ENCODE assay signal across 1 cellular context in the genomic region with DNA sequence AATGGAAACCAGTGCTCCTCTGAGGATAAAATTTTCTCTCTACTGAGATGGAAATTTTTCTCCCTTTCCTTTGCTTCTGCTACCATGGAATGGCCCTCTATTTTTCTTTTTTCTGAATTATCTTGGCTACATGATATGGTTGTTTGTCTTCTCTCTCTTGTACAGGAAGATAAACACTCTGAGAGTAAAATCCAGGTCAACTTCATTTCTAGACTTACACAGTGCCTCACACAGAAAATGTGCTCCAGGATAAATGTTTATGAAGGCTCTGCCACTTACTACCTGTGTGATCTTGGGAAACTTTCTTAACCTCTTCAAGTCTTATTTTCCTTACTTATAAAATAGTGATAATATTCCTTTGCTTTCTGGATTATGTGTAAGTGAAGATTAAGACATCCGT.
TF ChIP-seq lines count a peak whose summit lies in the region.

No MANE protein-coding gene starts in this region.

TF ChIP-seq in HepG2, 621 proteins besides CTCF, POLR2A, EP300 and RAD21 (continued from another document):
- TF ChIP-seq ZEB1 (IDR thresholded peaks at IDR 0.05; ENCODE audit: insufficient replicate concordance, low read depth): no peak
TF ChIP-seq in HepG2: peak in this region for 4.
